1 cellular context compared by ENCODE assay signal in the genomic region with DNA sequence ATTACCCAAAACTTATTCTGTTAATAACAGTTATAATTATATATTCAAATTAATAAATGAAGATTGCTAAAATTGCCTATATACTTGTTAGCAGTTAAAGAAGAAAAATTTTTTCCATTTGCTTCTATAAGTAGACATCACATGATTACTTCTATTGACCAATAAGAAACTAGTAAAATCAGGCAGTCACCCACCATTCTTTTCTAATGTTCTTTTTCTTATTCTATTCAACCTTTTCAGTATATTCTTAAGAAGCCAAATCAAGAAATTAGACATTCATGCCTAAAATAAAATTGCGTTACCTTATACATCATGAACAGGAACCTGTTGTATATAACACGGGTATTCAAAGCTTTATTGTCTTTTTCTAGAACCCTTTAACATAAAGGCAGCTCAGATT.
TF ChIP-seq lines count a peak whose summit lies in the region.

No MANE protein-coding gene starts in this region.

TF ChIP-seq in IMR-90, 13 proteins besides CTCF, POLR2A, EP300 and RAD21 (continued from another document):
- TF ChIP-seq RFX5 (IDR thresholded peaks at IDR 0.05; ENCODE audit: low read depth, low read length), result no peak
- TF ChIP-seq MAZ (IDR thresholded peaks at IDR 0.05; ENCODE audit: borderline replicate concordance, low read depth, low read length), result no peak
TF ChIP-seq in IMR-90: peak in this region for 0.
